Comparison of ENCODE assay signal across 15 cellular contexts in genomic region chr18:39453356-39453755, GRCh38.
DNase-seq lines count a peak whose midpoint lies in the region; ATAC-seq and TF ChIP-seq lines count a peak whose summit lies in the region.
"Had no signal": no experiment of that assay in that cellular context is flagged by ENCODE, and none has a peak within 500 bp of the region (broad histone marks: within the 10 kb centered on the region; RNA-seq: fewer than 3 reads in every experiment).

No MANE protein-coding gene starts in this region.

- intact Hi-C loops in left lung (cut with DNase I) = no loop called here

- H3K79me2 ChIP-seq in GM23248 (ENCODE audit: insufficient read depth) (no peaks in the 10 kb centered on the region), smooth muscle cell (ENCODE audit: low read depth) (no peaks in the 10 kb centered on the region)

- H3K27me3 Mint-ChIP-seq in brain = peaks cover 3% of the 10 kb centered on the region
- H3K27me3 Mint-ChIP-seq: B cell had no signal

- H3K9ac ChIP-seq in GM23248 (peak overlapping the region; percentile 71), smooth muscle cell (ENCODE audit: low read depth) (no peak overlapping the region)

- no peaks in the 10 kb centered on the region for H3K9me3 Mint-ChIP-seq in brain

- H3K4me1 ChIP-seq in GM23248 (ENCODE audit: insufficient read depth) = peaks cover 26% of the 10 kb centered on the region
- no peaks in the 10 kb centered on the region for H3K4me1 ChIP-seq in smooth muscle cell (ENCODE audit: low read depth)
- H3K4me1 ChIP-seq in left lung = peaks cover 6 to 8% of the 10 kb centered on the region in 2 donors
- H3K4me1 ChIP-seq: prostate gland had no signal

- ATAC-seq in left lung = no peak

- no peaks in the 10 kb centered on the region for H3K36me3 Mint-ChIP-seq in brain

- H3K4me3 ChIP-seq in GM23248 (peak overlapping the region; percentile 61), smooth muscle cell (no peak overlapping the region), left lung (no peak overlapping the region)
- H3K4me3 ChIP-seq: prostate gland had no signal

- H3K27me3 ChIP-seq in GM23248 (replicated peaks; ENCODE audit: insufficient read depth) = no peaks in the 10 kb centered on the region
- no peaks in the 10 kb centered on the region for H3K27me3 ChIP-seq in smooth muscle cell (ENCODE audit: low read depth)
- no peaks in the 10 kb centered on the region for H3K27me3 ChIP-seq in left lung

- H3K9me3 ChIP-seq in GM23248 (ENCODE audit: low read depth) (no peaks in the 10 kb centered on the region), smooth muscle cell (replicated peaks; ENCODE audit: low read depth) (no peaks in the 10 kb centered on the region), left lung (peaks cover 0 to 1% of the 10 kb centered on the region in 2 donors)
- H3K9me3 ChIP-seq: prostate gland had no signal

- H3F3A ChIP-seq in GM23248 (ENCODE audit: insufficient read depth) (peaks cover 12% of the 10 kb centered on the region; the same call in 1 of the 2 replicates), smooth muscle cell (ENCODE audit: low read depth) (no peaks in the 10 kb centered on the region)

- no peaks in the 10 kb centered on the region for H3K36me3 ChIP-seq in GM23248 (ENCODE audit: low read depth)
- H3K36me3 ChIP-seq in smooth muscle cell (ENCODE audit: low read depth) = no peaks in the 10 kb centered on the region
- no peaks in the 10 kb centered on the region for H3K36me3 ChIP-seq in left lung
- H3K36me3 ChIP-seq: prostate gland had no signal

- H3K27ac ChIP-seq in GM23248 (peak overlapping the region; percentile 52; the same call in 1 of the 2 replicates), smooth muscle cell (ENCODE audit: low read depth) (no peak overlapping the region), left lung (peak overlapping the region in 1 of 2 donors; percentile 26)
- H3K27ac ChIP-seq: prostate gland had no signal

- peak overlapping the region; percentile 88 for H2AFZ ChIP-seq in GM23248
- H2AFZ ChIP-seq in smooth muscle cell (ENCODE audit: low read depth) = peak overlapping the region; percentile 86

- in situ Hi-C loops in GM23248 (cut with MboI) = no loop called here

- H4K20me1 ChIP-seq in GM23248 (ENCODE audit: insufficient read depth) (no peaks in the 10 kb centered on the region), smooth muscle cell (ENCODE audit: low read depth) (no peaks in the 10 kb centered on the region)

- H3K4me1 Mint-ChIP-seq in brain = peaks cover 24% of the 10 kb centered on the region
- H3K4me1 Mint-ChIP-seq: B cell had no signal

- H3K4me3 Mint-ChIP-seq in brain = peak overlapping the region in 3 of 5 experiments; percentile 5 to 45 (median 6)
- H3K4me3 Mint-ChIP-seq: activated naive CD4-positive, alpha-beta T cell treated with anti-CD3 and anti-CD28 coated beads for 36 hours; B cell had no signal

- H3K4me2 ChIP-seq in GM23248 (ENCODE audit: unreplicated experiment) = peak overlapping the region; percentile 78
- H3K4me2 ChIP-seq in smooth muscle cell = peak overlapping the region; percentile 46

- 42 to 44% methylated on average over 2 of the region's 2 CpGs for WGBS in GM23248 (ENCODE audit: low coverage in 1 of 2, low lambda C conversion rate in 2 of 2, missing lambda C conversion rate in 2 of 2), 2 experiments
- 90% methylated on average over 2 of the region's 2 CpGs for WGBS in smooth muscle cell (ENCODE audit: low lambda C conversion rate)

- TF ChIP-seq CTCF in brain (conservative IDR thresholded peaks at IDR 0.05) (no peak), smooth muscle cell (IDR thresholded peaks at IDR 0.05; ENCODE audit: borderline replicate concordance, insufficient read depth, poor library complexity, severe bottlenecking) (no peak), left lung (IDR thresholded peaks at IDR 0.05) (no peak)

- peak; percentile 14 for DNase-seq in GM23248
- peak; percentile 15 to 33 for DNase-seq in lung microvascular endothelial cell (ENCODE audit: low read depth in 2 of 2)
- no peak for DNase-seq in smooth muscle cell (lab: John Stamatoyannopoulos, UW; ENCODE audit: unreplicated experiment)
- no peak for DNase-seq in HUDEP-2 (lab: John Stamatoyannopoulos, UW; ENCODE audit: unreplicated experiment in 76 of 76)
- DNase-seq in left lung = no peak
- no peak for DNase-seq in HuH-7.5 (ENCODE audit: low spot score)
- DNase-seq: activated CD4-positive, alpha-beta T cell treated with anti-CD3 and anti-CD28 coated beads, Interleukin-2, amount 50 U/mL, for 4 hours; activated naive CD4-positive, alpha-beta T cell treated with anti-CD3 and anti-CD28 coated beads for 36 hours; left ventricle myocardium superior; NCI-H1092; NCI-H526 treated with DMSO at 0.1 percent for 48 hours; SIG-M5 had no signal

- peak overlapping the region in 4 of 5 experiments; percentile 0 to 71 (median 24) for H3K27ac Mint-ChIP-seq in brain
- H3K27ac Mint-ChIP-seq: activated naive CD4-positive, alpha-beta T cell treated with anti-CD3 and anti-CD28 coated beads for 36 hours; B cell had no signal

- no peaks in the 10 kb centered on the region for H3K9me2 ChIP-seq in GM23248 (ENCODE audit: insufficient read depth)

Comparison
In these comparisons a context has a peak if more than half of its experiments do, and no peak if none do; other contexts are left out.
1. DNase-seq: peak in GM23248 (single experiment) and lung microvascular endothelial cell (2 of 2); none in smooth muscle cell (single experiment), HUDEP-2 (0 of 76), left lung (0 of 2) and HuH-7.5 (single experiment).